28 cellular contexts compared by ENCODE assay signal in the genomic region with DNA sequence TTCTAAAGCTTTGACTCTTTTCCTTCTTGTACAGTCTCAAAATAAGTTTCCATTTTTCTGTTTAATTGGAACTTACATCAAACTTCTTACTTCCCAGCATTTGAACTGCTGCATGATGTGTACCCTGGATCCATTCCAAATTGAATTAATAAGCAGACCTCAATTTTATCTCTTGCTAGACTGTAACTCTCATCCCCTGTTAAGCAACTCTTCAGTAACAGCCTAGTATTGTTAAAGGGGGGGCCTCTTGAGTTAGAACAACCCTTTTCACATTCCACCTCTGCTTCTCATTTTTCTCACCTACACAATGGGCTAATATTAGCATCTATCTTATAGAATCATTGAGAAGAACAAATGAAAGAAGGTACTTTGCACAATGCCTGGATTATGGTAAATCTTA.
"Had no signal": no experiment of that assay in that cellular context is flagged by ENCODE, and none has a peak within 500 bp of the region (broad histone marks: within the 10 kb centered on the region; RNA-seq: fewer than 3 reads in every experiment).

No MANE protein-coding gene starts in this region.

- H3K27me3 ChIP-seq: brain microvascular endothelial cell, esophagus muscularis mucosa, gastroesophageal sphincter, ovary, stomach, thyroid gland, upper lobe of left lung, vagina had no signal

- DNase-seq: activated CD4-positive, alpha-beta T cell treated with anti-CD3 and anti-CD28 coated beads for 48 hours; activated CD4-positive, alpha-beta T cell treated with anti-CD3 and anti-CD28 coated beads, Interleukin-2, amount 50 U/mL, for 48 hours; activated CD8-positive, alpha-beta memory T cell treated with anti-CD3 and anti-CD28 coated beads for 24 hours; activated effector memory CD4-positive, alpha-beta T cell treated with Interleukin-2 at 50 U/mL for 16 hours; activated naive CD4-positive, alpha-beta T cell treated with Interleukin-2 at 50 U/mL for 16 hours; aorta; brain microvascular endothelial cell; central memory CD4-positive, alpha-beta T cell; hypothalamus; immature natural killer cell; midbrain; naive thymus-derived CD4-positive, alpha-beta T cell; ovary; stimulated activated CD4-positive, alpha-beta T cell treated with anti-CD3 and anti-CD28 coated beads, Interleukin-15, amount 100 ng/mL, for 24 hours; stimulated activated CD4-positive, alpha-beta T cell treated with anti-CD3 and anti-CD28 coated beads, Interleukin-2, amount 100 ng/mL, for 24 hours; stimulated activated naive B cell treated with anti-CD40 and anti-IgM and Interleukin-4, amounts not matched to agents 10 μg/mL and 1 μg/mL and 100 μg/mL, for 72 hours; stomach; SW 1271; T-helper 17 cell; T1000; thyroid gland; upper lobe of left lung; WERI-Rb-1 had no signal

- H3K4me2 ChIP-seq: smooth muscle cell had no signal

- H3K4me3 ChIP-seq: esophagus muscularis mucosa, gastroesophageal sphincter, ovary, smooth muscle cell, stomach, thyroid gland, upper lobe of left lung, vagina had no signal

- H3K36me3 ChIP-seq: brain microvascular endothelial cell, esophagus muscularis mucosa, gastroesophageal sphincter, ovary, stomach, thyroid gland, upper lobe of left lung, vagina, WERI-Rb-1 had no signal

- H3K4me1 ChIP-seq: gastroesophageal sphincter, stomach, thyroid gland, upper lobe of left lung, vagina had no signal

- H3K9me3 ChIP-seq: esophagus muscularis mucosa, gastroesophageal sphincter, ovary, stomach, thyroid gland, upper lobe of left lung, vagina had no signal

- ATAC-seq: activated CD4-positive, CD25-positive, alpha-beta regulatory T cell treated with anti-CD3 and anti-CD28 coated beads, Interleukin-2, amount 50 U/mL, for 24 hours; gastroesophageal sphincter; naive thymus-derived CD4-positive, alpha-beta T cell; stimulated activated naive B cell treated with anti-CD40 and anti-IgM and Interleukin-4, amounts not matched to agents 10 μg/mL and 1 μg/mL and 100 μg/mL, for 72 hours; T-helper 17 cell had no signal

- H3K27ac ChIP-seq: brain microvascular endothelial cell, esophagus muscularis mucosa, gastroesophageal sphincter, ovary, stomach, thyroid gland, upper lobe of left lung, vagina, WERI-Rb-1 had no signal
